ENCODE assay signal across 32 cellular contexts in genomic region chr5:160221082-160221481, GRCh38. TPM values are rescaled to one million over a fixed set of nuclear protein-coding genes. Genes with fewer than 3 reads are reported as not detected.
DNase-seq lines count a peak whose midpoint lies in the region; ATAC-seq and TF ChIP-seq lines count a peak whose summit lies in the region.
"Had no signal": no experiment of that assay in that cellular context is flagged by ENCODE, and none has a peak within 500 bp of the region (broad histone marks: within the 10 kb centered on the region; RNA-seq: fewer than 3 reads in every experiment).

No MANE protein-coding gene starts in this region.

- H3K4me3 ChIP-seq in DOHH2 (ENCODE audit: low read length): no peak overlapping the region
- H3K4me3 ChIP-seq: A549, body of pancreas, K562, ovary, skin epidermis had no signal

- H3F3A ChIP-seq in DOHH2 (ENCODE audit: control insufficient read depth, insufficient read depth): no peaks in the 10 kb centered on the region

- intact Hi-C loops in sciatic nerve (cut with DNase I): no loop called here

- no peak overlapping the region for H3K27ac Mint-ChIP-seq in activated T-helper 17 cell treated with anti-CD3 and anti-CD28 coated beads, Interleukin-2, amount 50 U/mL, for 72 hours
- H3K27ac Mint-ChIP-seq: activated CD4-positive, alpha-beta memory T cell treated with anti-CD3 and anti-CD28 coated beads, Interleukin-2, amount 10 ng/mL, durations not matched to agents 7 days and 5 days; CD4-positive, alpha-beta memory T cell; dendritic cell treated with granulocyte-macrophage colony-stimulating factor and Interleukin-4, amounts not matched to agents 40 ng/mL and 50 ng/mL, for 4 days; type B pancreatic cell had no signal

- DNase-seq in activated effector memory CD4-positive, alpha-beta T cell treated with Interleukin-2 at 50 U/mL for 16 hours: no peak
- no peak for DNase-seq in sciatic nerve (ENCODE audit: low spot score)
- DNase-seq: activated CD4-positive, alpha-beta memory T cell treated with anti-CD3 and anti-CD28 coated beads, Interleukin-2, amount 10 ng/mL, durations not matched to agents 7 days and 5 days; activated CD8-positive, alpha-beta memory T cell treated with anti-CD3 and anti-CD28 coated beads, Interleukin-2, amount 50 U/mL, for 4 hours; activated naive CD4-positive, alpha-beta T cell treated with anti-CD3 and anti-CD28 coated beads, Interleukin-2, amount 50 U/mL, for 16 hours; AML-193; body of pancreas; CD4-positive, alpha-beta memory T cell; EL; mesendoderm; NCI-H1048; NCI-H2107; NCI-H345; NCI-H69; ovary; SHP77; stimulated activated naive CD4-positive, alpha-beta T cell had no signal

- no peaks in the 10 kb centered on the region for H3K9me3 ChIP-seq in DOHH2 (ENCODE audit: control insufficient read depth, insufficient read depth, low read length)
- H3K9me3 ChIP-seq: A549, body of pancreas, ovary had no signal

- no peaks in the 10 kb centered on the region; the same call in 1 of the 2 replicates for H3K27me3 ChIP-seq in DOHH2 (ENCODE audit: control insufficient read depth, low read length)
- H3K27me3 ChIP-seq: body of pancreas, ovary had no signal

- peak overlapping the region; percentile 45; the same call in 1 of the 2 replicates for H3K4me2 ChIP-seq in DOHH2 (ENCODE audit: low read length)
- H3K4me2 ChIP-seq: A549 had no signal

- H4K20me1 ChIP-seq in DOHH2 (ENCODE audit: control insufficient read depth, insufficient read depth, low read depth, low read length): no peaks in the 10 kb centered on the region

- H3K27ac ChIP-seq in DOHH2 (ENCODE audit: low read depth, low read length): no peak overlapping the region
- H3K27ac ChIP-seq: A549, body of pancreas, ovary, skin epidermis had no signal

- no peak for TF ChIP-seq CTCF in DOHH2 (IDR thresholded peaks at IDR 0.05; ENCODE audit: low read depth, low read length, poor library complexity, severe bottlenecking)

- peaks cover 13% of the 10 kb centered on the region for H3K27me3 Mint-ChIP-seq in activated T-helper 17 cell treated with anti-CD3 and anti-CD28 coated beads, Interleukin-2, amount 50 U/mL, for 72 hours
- H3K27me3 Mint-ChIP-seq: type B pancreatic cell had no signal

- H3K4me1 Mint-ChIP-seq in activated T-helper 17 cell treated with anti-CD3 and anti-CD28 coated beads, Interleukin-2, amount 50 U/mL, for 72 hours: no peaks in the 10 kb centered on the region
- H3K4me1 Mint-ChIP-seq: activated CD4-positive, alpha-beta memory T cell treated with anti-CD3 and anti-CD28 coated beads, Interleukin-2, amount 10 ng/mL, durations not matched to agents 7 days and 5 days; CD4-positive, alpha-beta memory T cell; neural crest cell had no signal

- no peaks in the 10 kb centered on the region for H3K36me3 ChIP-seq in DOHH2 (ENCODE audit: control insufficient read depth, low read length)
- H3K36me3 ChIP-seq: ovary had no signal

- H3K79me2 ChIP-seq in DOHH2 (ENCODE audit: control insufficient read depth, low read length): no peaks in the 10 kb centered on the region

- H3K9me3 Mint-ChIP-seq in activated T-helper 17 cell treated with anti-CD3 and anti-CD28 coated beads, Interleukin-2, amount 50 U/mL, for 72 hours: no peaks in the 10 kb centered on the region
- H3K9me3 Mint-ChIP-seq: activated CD4-positive, alpha-beta memory T cell treated with anti-CD3 and anti-CD28 coated beads, Interleukin-2, amount 10 ng/mL, durations not matched to agents 7 days and 5 days; CD4-positive, alpha-beta memory T cell; neural crest cell; type B pancreatic cell had no signal

- no peaks in the 10 kb centered on the region for H3K36me3 Mint-ChIP-seq in activated T-helper 17 cell treated with anti-CD3 and anti-CD28 coated beads, Interleukin-2, amount 50 U/mL, for 72 hours (ENCODE audit: low read depth)
- H3K36me3 Mint-ChIP-seq: CD4-positive, alpha-beta memory T cell; type B pancreatic cell had no signal

- no peak overlapping the region for H3K4me3 Mint-ChIP-seq in activated T-helper 17 cell treated with anti-CD3 and anti-CD28 coated beads, Interleukin-2, amount 50 U/mL, for 72 hours
- H3K4me3 Mint-ChIP-seq: activated CD4-positive, alpha-beta memory T cell treated with anti-CD3 and anti-CD28 coated beads, Interleukin-2, amount 10 ng/mL, durations not matched to agents 7 days and 5 days; CD4-positive, alpha-beta memory T cell; dendritic cell treated with granulocyte-macrophage colony-stimulating factor and Interleukin-4, amounts not matched to agents 40 ng/mL and 50 ng/mL, for 4 days; neural crest cell; type B pancreatic cell had no signal

- no peaks in the 10 kb centered on the region for H3K9me2 ChIP-seq in DOHH2 (replicated peaks; ENCODE audit: control insufficient read depth, low read length)

- H3K4me1 ChIP-seq in DOHH2 (ENCODE audit: control insufficient read depth, low read length): peaks cover 17% of the 10 kb centered on the region
- H3K4me1 ChIP-seq: A549, body of pancreas had no signal

- peak; percentile 69 for ATAC-seq in GM21381 (IDR thresholded peaks at IDR 0.05; ENCODE audit: unreplicated experiment)
- peak; percentile 61 for ATAC-seq in HG02623 (IDR thresholded peaks at IDR 0.05; ENCODE audit: unreplicated experiment)
- peak; percentile 42 for ATAC-seq in activated T-helper 17 cell treated with anti-CD3 and anti-CD28 coated beads, Interleukin-2, amount 50 U/mL, for 72 hours (replicated peaks)
- no peak for ATAC-seq in HG03571 (IDR thresholded peaks at IDR 0.05; ENCODE audit: unreplicated experiment)
- ATAC-seq in sciatic nerve: no peak
- ATAC-seq in HG03280 (IDR thresholded peaks at IDR 0.05; ENCODE audit: unreplicated experiment): no peak
- ATAC-seq: A549, body of pancreas, HCT116, K562 had no signal

RNA-seq across cellular contexts. Expression of gene FABP6, which starts 8.2 kb away (rescaled TPM):
- total RNA-seq in activated T-helper 17 cell treated with anti-CD3 and anti-CD28 coated beads, Interleukin-2, amount 50 U/mL, for 72 hours: under 1 TPM in 1 of 2 donors, not detected in 1; 0.87 TPM
- total RNA-seq in sciatic nerve: not detected
- total RNA-seq: activated CD4-positive, alpha-beta memory T cell treated with anti-CD3 and anti-CD28 coated beads, Interleukin-2, amount 10 ng/mL, durations not matched to agents 7 days and 5 days; body of pancreas; CD4-positive, alpha-beta memory T cell; renal cortical epithelial cell; T-helper 2 cell treated with Interferon-gamma antibody and Interleukin-4, amounts not matched to agents 100 ng/mL and 5 ng/mL, for 36 hours had no signal

Comparison
In these comparisons a context has a peak if more than half of its experiments do, and no peak if none do; other contexts are left out.
1. ATAC-seq: peak in GM21381 (single experiment), HG02623 (single experiment) and activated T-helper 17 cell treated with anti-CD3 and anti-CD28 coated beads, Interleukin-2, amount 50 U/mL, for 72 hours (single experiment); none in HG03571 (single experiment), sciatic nerve (single experiment) and HG03280 (single experiment).